Comparison of ENCODE assay signal across 20 cellular contexts in the genomic region with DNA sequence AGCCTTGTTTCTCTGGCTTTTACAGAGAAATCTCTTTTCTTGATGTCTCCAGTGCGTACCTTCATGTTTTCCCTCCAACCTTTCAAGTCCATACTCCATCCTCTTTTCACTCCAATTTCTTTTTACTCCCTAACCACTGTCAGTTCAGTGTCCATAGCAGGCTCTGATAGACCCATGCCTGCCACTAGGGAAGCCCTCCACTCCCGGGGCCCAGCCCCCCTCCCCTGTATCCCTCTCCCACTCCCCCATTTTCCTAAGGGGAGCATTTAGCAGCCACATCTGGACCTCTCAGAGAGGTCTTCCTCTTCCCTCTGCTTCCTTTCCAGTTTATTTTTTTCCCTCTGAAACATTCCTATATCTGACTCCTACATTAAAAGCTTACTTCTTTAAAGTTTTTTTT. TPM values are rescaled to one million over a fixed set of nuclear protein-coding genes. Genes with fewer than 3 reads are reported as not detected.
A peak's percentile ranks its signal among the peaks of the same experiment; 100 is the strongest.
DNase-seq lines count a peak whose midpoint lies in the region; ATAC-seq and TF ChIP-seq lines count a peak whose summit lies in the region.
"Had no signal": no experiment of that assay in that cellular context is flagged by ENCODE, and none has a peak within 500 bp of the region (broad histone marks: within the 10 kb centered on the region; RNA-seq: fewer than 3 reads in every experiment).

No MANE protein-coding gene starts in this region.

- no peaks in the 10 kb centered on the region for H3K9me3 ChIP-seq in CD4-positive, alpha-beta memory T cell (ENCODE audit: control insufficient read depth in 1 of 2, low read length in 2 of 2)
- no peaks in the 10 kb centered on the region for H3K9me3 ChIP-seq in naive thymus-derived CD4-positive, alpha-beta T cell (ENCODE audit: control insufficient read depth in 2 of 3, low read length in 3 of 3)
- H3K9me3 ChIP-seq in right lobe of liver = no peaks in the 10 kb centered on the region
- H3K9me3 ChIP-seq: A549, HAP-1 had no signal

- CTCF ChIA-PET in CD4-positive, alpha-beta memory T cell (lab: Charles Lee; ENCODE audit: partially characterized antibody) = interaction anchor here (1.6 to 3.0 kb wide), 2 partner anchors 8 to 14 kb away, joined by 3 to 9 read pairs; no protein-coding TSS in a partner anchor
- CTCF ChIA-PET in WTC11 (lab: Charles Lee) = interaction anchor here (1.5 to 1.7 kb wide), 2 partner anchors 14 to 17 kb away, joined by 3 to 5 read pairs; no protein-coding TSS in a partner anchor
- CTCF ChIA-PET in naive thymus-derived CD4-positive, alpha-beta T cell (lab: Charles Lee) = interaction anchor here (1.8 kb wide), 1 partner anchor 69 kb away, joined by 5 read pairs; the partner anchor contains the start of gene SSBP1

- no peak overlapping the region for H3K4me3 Mint-ChIP-seq in activated T-cell treated with anti-CD3 and anti-CD28 coated beads, Interleukin-2, amount 50 U/mL, for 24 hours
- no peak overlapping the region for H3K4me3 Mint-ChIP-seq in CD4-positive, alpha-beta memory T cell
- H3K4me3 Mint-ChIP-seq in WTC11 = no peak overlapping the region
- no peak overlapping the region for H3K4me3 Mint-ChIP-seq in naive thymus-derived CD4-positive, alpha-beta T cell

- peak; percentile 56; the same call in 1 of the 2 replicates for ATAC-seq in WTC11
- ATAC-seq in naive thymus-derived CD4-positive, alpha-beta T cell = no peak
- no peak for ATAC-seq in right lobe of liver
- ATAC-seq: A549, Right ventricle myocardium inferior had no signal

- H3K4me3 ChIP-seq in CD4-positive, alpha-beta memory T cell (ENCODE audit: low read length in 2 of 2) = no peak overlapping the region
- H3K4me3 ChIP-seq in naive thymus-derived CD4-positive, alpha-beta T cell (ENCODE audit: low read length) = no peak overlapping the region
- no peak overlapping the region for H3K4me3 ChIP-seq in right lobe of liver
- H3K4me3 ChIP-seq: A549, BLaER1, HAP-1 had no signal

- no peaks in the 10 kb centered on the region for H3K27me3 ChIP-seq in CD4-positive, alpha-beta memory T cell (ENCODE audit: insufficient read depth, low read length)
- H3K27me3 ChIP-seq in naive thymus-derived CD4-positive, alpha-beta T cell (ENCODE audit: control insufficient read depth in 2 of 2, insufficient read depth in 2 of 2, low read length in 2 of 2) = no peaks in the 10 kb centered on the region
- H3K27me3 ChIP-seq in right lobe of liver = no peaks in the 10 kb centered on the region
- H3K27me3 ChIP-seq: BLaER1 had no signal

- no peaks in the 10 kb centered on the region for H3K4me1 ChIP-seq in CD4-positive, alpha-beta memory T cell (ENCODE audit: insufficient read depth, low read length)
- H3K4me1 ChIP-seq in naive thymus-derived CD4-positive, alpha-beta T cell (ENCODE audit: control insufficient read depth in 2 of 2, insufficient read depth in 2 of 2, low read length in 2 of 2) = no peaks in the 10 kb centered on the region
- peaks cover 0 to 15% (median 5%) of the 10 kb centered on the region in 4 donors for H3K4me1 ChIP-seq in right lobe of liver
- H3K4me1 ChIP-seq: HAP-1 had no signal

- no peak for TF ChIP-seq CTCF in WTC11 (IDR thresholded peaks at IDR 0.05)
- TF ChIP-seq CTCF in right lobe of liver (IDR thresholded peaks at IDR 0.05) = no peak

- no peak for DNase-seq in activated T-cell treated with anti-CD3 and anti-CD28 coated beads, Interleukin-2, amount 50 U/mL, for 24 hours
- DNase-seq in activated T-cell treated with anti-CD3 and anti-CD28 coated beads for 4 hours (no peak), WTC11 (ENCODE audit: low spot score) (no peak), GDM1 (lab: John Stamatoyannopoulos, UW) (no peak), right lobe of liver (no peak)
- DNase-seq in CD4-positive, alpha-beta memory T cell = no peak
- DNase-seq in naive thymus-derived CD4-positive, alpha-beta T cell = no peak
- DNase-seq: DMS 273 treated with DMSO at 0.1 percent for 48 hours, IMR-90, NCI-H1417, NCI-H187, NCI-H2227 treated with DMSO at 0.1 percent for 48 hours, NCI-H510A treated with DMSO at 0.1 percent for 48 hours, NCI-H774 had no signal

- POLR2A ChIA-PET in CD4-positive, alpha-beta memory T cell (lab: Charles Lee; ENCODE audit: partially characterized antibody) = no interaction called here
- POLR2A ChIA-PET in WTC11 (lab: Charles Lee) = interaction anchor here (0.7 to 0.8 kb wide), 2 partner anchors 14 to 489 kb away, joined by 5 to 6 read pairs; no protein-coding TSS in a partner anchor
- POLR2A ChIA-PET in naive thymus-derived CD4-positive, alpha-beta T cell (lab: Charles Lee) = no interaction called here

- 88% methylated on average over 2 of the region's 2 CpGs for WGBS in right lobe of liver (ENCODE audit: insufficient coverage, low coverage, low lambda C conversion rate, missing lambda C conversion rate)

- intact Hi-C loops in CD4-positive, alpha-beta memory T cell (cut with micrococcal nuclease) = no loop called here
- intact Hi-C loops in naive thymus-derived CD4-positive, alpha-beta T cell (cut with micrococcal nuclease) = no loop called here
- intact Hi-C loops in right lobe of liver (cut with DNase I) = no loop called here

- H3K9me3 Mint-ChIP-seq in activated T-cell treated with anti-CD3 and anti-CD28 coated beads, Interleukin-2, amount 50 U/mL, for 24 hours = no peaks in the 10 kb centered on the region
- no peaks in the 10 kb centered on the region for H3K9me3 Mint-ChIP-seq in CD4-positive, alpha-beta memory T cell
- peaks cover 10% of the 10 kb centered on the region for H3K9me3 Mint-ChIP-seq in WTC11
- peaks cover 0 to 3% (median 0%) of the 10 kb centered on the region in 11 donors for H3K9me3 Mint-ChIP-seq in naive thymus-derived CD4-positive, alpha-beta T cell

- no peaks in the 10 kb centered on the region for H3K27me3 Mint-ChIP-seq in activated T-cell treated with anti-CD3 and anti-CD28 coated beads, Interleukin-2, amount 50 U/mL, for 24 hours
- H3K27me3 Mint-ChIP-seq in CD4-positive, alpha-beta memory T cell = no peaks in the 10 kb centered on the region
- no peaks in the 10 kb centered on the region for H3K27me3 Mint-ChIP-seq in WTC11 (ENCODE audit: low read depth)
- H3K27me3 Mint-ChIP-seq in naive thymus-derived CD4-positive, alpha-beta T cell = no peaks in the 10 kb centered on the region

- H3K4me1 Mint-ChIP-seq in activated T-cell treated with anti-CD3 and anti-CD28 coated beads, Interleukin-2, amount 50 U/mL, for 24 hours (ENCODE audit: low read depth) = no peaks in the 10 kb centered on the region
- peaks cover 0 to 5% (median 2%) of the 10 kb centered on the region in 4 donors for H3K4me1 Mint-ChIP-seq in CD4-positive, alpha-beta memory T cell
- H3K4me1 Mint-ChIP-seq in WTC11 = no peaks in the 10 kb centered on the region; the same call in 1 of the 2 replicates
- H3K4me1 Mint-ChIP-seq in naive thymus-derived CD4-positive, alpha-beta T cell = peaks cover 0 to 12% (median 9%) of the 10 kb centered on the region in 7 donors

- H3K36me3 ChIP-seq in CD4-positive, alpha-beta memory T cell (ENCODE audit: insufficient read depth, low read length) = peaks cover 14% of the 10 kb centered on the region
- peaks cover 0 to 55% (median 4%) of the 10 kb centered on the region in 3 experiments for H3K36me3 ChIP-seq in naive thymus-derived CD4-positive, alpha-beta T cell (ENCODE audit: control insufficient read depth in 2 of 3, insufficient read depth in 3 of 3, low read length in 3 of 3)
- peaks cover 0 to 7% (median 0%) of the 10 kb centered on the region in 4 donors for H3K36me3 ChIP-seq in right lobe of liver

- no peak for TF ChIP-seq POLR2A in right lobe of liver (IDR thresholded peaks at IDR 0.05)

- peaks cover 62% of the 10 kb centered on the region for H3K36me3 Mint-ChIP-seq in activated T-cell treated with anti-CD3 and anti-CD28 coated beads, Interleukin-2, amount 50 U/mL, for 24 hours (ENCODE audit: low read depth)
- peaks cover 17 to 57% of the 10 kb centered on the region in 2 donors for H3K36me3 Mint-ChIP-seq in CD4-positive, alpha-beta memory T cell
- H3K36me3 Mint-ChIP-seq in WTC11 = peaks cover 47% of the 10 kb centered on the region
- H3K36me3 Mint-ChIP-seq in naive thymus-derived CD4-positive, alpha-beta T cell = peaks cover 11 to 45% (median 29%) of the 10 kb centered on the region in 5 donors

- no peak overlapping the region for H3K27ac ChIP-seq in CD4-positive, alpha-beta memory T cell (ENCODE audit: low read depth, low read length)
- H3K27ac ChIP-seq in naive thymus-derived CD4-positive, alpha-beta T cell (ENCODE audit: low read depth, low read length) = no peak overlapping the region
- H3K27ac ChIP-seq in right lobe of liver = no peak overlapping the region
- H3K27ac ChIP-seq: A549, BLaER1 had no signal

- peak overlapping the region; percentile 15 for H3K27ac Mint-ChIP-seq in activated T-cell treated with anti-CD3 and anti-CD28 coated beads, Interleukin-2, amount 50 U/mL, for 24 hours
- H3K27ac Mint-ChIP-seq in CD4-positive, alpha-beta memory T cell = peak overlapping the region in 6 of 7 donors; percentile 37 to 71 (median 54)
- H3K27ac Mint-ChIP-seq in WTC11 = no peak overlapping the region
- H3K27ac Mint-ChIP-seq in naive thymus-derived CD4-positive, alpha-beta T cell = peak overlapping the region in 6 of 9 donors; percentile 20 to 67 (median 37)

TF ChIP-seq in WTC11, 78 proteins besides CTCF, POLR2A, EP300 and RAD21 (continues in another document):
- TF ChIP-seq EMX1 (CRISPR knock-in tag; IDR thresholded peaks at IDR 0.05) (no peak), ZNF396 (CRISPR knock-in tag; IDR thresholded peaks at IDR 0.05; ENCODE audit: borderline replicate concordance) (no peak)

RNA-seq across cellular contexts. Expression of gene DENND11, which starts 33.1 kb away (rescaled TPM):
- total RNA-seq in CD4-positive, alpha-beta memory T cell = 10 to 100 TPM; 62.5 to 62.9 TPM
- 10 to 100 TPM in 1 of 2 donors, 1 to 10 TPM in 1; 5.0 to 14.8 TPM for polyA plus RNA-seq in CD4-positive, alpha-beta memory T cell
- total RNA-seq in WTC11 (2021) = 20.6 to 22.1 TPM (median 20.8 TPM) in 3 replicates
- 10 to 100 TPM; 40.7 to 77.9 (median 53.6) TPM for total RNA-seq in naive thymus-derived CD4-positive, alpha-beta T cell
- polyA plus RNA-seq in naive thymus-derived CD4-positive, alpha-beta T cell = 10 to 100 TPM; 15.1 to 19.4 TPM
- 10 to 100 TPM; 24.4 to 30.8 (median 26.3) TPM for total RNA-seq in right lobe of liver

RNA-seq across cellular contexts. Expression of gene WEE2, which starts 39.3 kb away (rescaled TPM):
- not detected for total RNA-seq in CD4-positive, alpha-beta memory T cell
- polyA plus RNA-seq in CD4-positive, alpha-beta memory T cell = not detected
- total RNA-seq in WTC11 (2021) (0.04 to 0.07 TPM in 2 of 3 replicates, not detected in the other), right lobe of liver (not detected)
- total RNA-seq in naive thymus-derived CD4-positive, alpha-beta T cell = under 1 TPM in 2 of 5 experiments, not detected in 3; 0.11 to 0.15 TPM
- polyA plus RNA-seq in naive thymus-derived CD4-positive, alpha-beta T cell = not detected
- total RNA-seq: IMR-90, M059J, OCI-LY7, Right ventricle myocardium inferior had no signal
- polyA plus RNA-seq: A549, IMR-90 had no signal
